Comparison of ENCODE assay signal across 11 cellular contexts in the genomic region with DNA sequence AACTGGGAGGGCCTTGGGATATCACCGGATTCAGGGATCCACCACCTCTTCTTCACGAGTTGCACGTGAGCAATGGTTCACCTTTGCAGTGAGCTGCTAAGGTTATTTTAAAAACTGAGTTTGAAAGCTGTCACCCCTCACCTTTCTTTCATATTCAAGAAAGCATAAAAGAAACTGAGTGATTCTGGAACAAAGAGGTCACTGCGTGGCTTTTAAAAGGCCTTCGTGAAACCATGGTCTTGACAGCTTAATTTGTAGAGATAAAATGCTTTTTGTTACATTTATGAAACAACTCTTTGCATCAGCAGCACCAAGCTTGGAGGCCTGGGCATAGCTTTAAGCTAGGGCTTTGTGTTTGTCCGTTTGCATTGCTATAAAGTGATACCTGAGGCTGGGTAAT.
"Had no signal": no experiment of that assay in that cellular context is flagged by ENCODE, and none has a peak within 500 bp of the region (broad histone marks: within the 10 kb centered on the region; RNA-seq: fewer than 3 reads in every experiment).

No MANE protein-coding gene starts in this region.

- H2AFZ ChIP-seq: GM23248, GM23338 had no signal

- H3K4me3 Mint-ChIP-seq: GM23338, H9, HFFc6 had no signal

- ATAC-seq: GM23338, HCT116 had no signal

- H3K4me2 ChIP-seq: GM23338 had no signal

- H3K27ac Mint-ChIP-seq: GM23338, H9, HFFc6 had no signal

- H3K9me3 ChIP-seq: HAP-1 had no signal

- H3K4me1 ChIP-seq: HAP-1 had no signal

- DNase-seq: GM23248, GOT3, H7, H9, HCEC 1CT, HFFc6 had no signal

- H3K4me3 ChIP-seq: GM23248, GM23338, HAP-1 had no signal

- H3K36me3 ChIP-seq: HAP-1 had no signal

- H3K9ac ChIP-seq: GM23248 had no signal

- H3K27ac ChIP-seq: GM23248 had no signal

- FAIRE-seq: H1, H54 had no signal
